Comparison of ENCODE assay signal across 19 cellular contexts in the genomic region with DNA sequence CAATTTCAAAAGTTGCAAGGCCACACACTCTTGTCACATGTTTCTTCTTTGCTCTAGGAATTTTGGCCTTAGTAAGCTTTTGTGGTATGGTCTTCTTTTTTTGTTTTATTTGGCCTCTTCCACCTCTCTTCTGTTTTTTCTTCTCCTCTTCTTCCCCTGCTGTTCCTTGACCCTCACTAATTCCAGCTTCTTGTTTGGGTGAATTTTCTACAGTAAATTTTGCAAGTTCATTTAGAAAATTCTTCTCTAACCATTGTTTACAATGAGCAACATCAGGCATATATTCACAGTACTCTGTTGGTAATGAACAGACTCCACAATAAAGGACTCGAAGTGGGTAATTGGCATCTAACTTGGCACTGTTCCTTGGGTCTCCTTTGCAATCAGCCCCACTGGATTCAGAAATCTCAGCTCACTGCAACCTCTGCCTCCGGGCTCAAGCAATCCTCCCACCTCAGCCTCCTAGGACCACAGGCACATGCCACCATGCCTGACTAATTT. TPM values are rescaled to one million over a fixed set of nuclear protein-coding genes. Genes with fewer than 3 reads are reported as not detected.
DNase-seq lines count a peak whose midpoint lies in the region; ATAC-seq and TF ChIP-seq lines count a peak whose summit lies in the region.
"Had no signal": no experiment of that assay in that cellular context is flagged by ENCODE, and none has a peak within 500 bp of the region (broad histone marks: within the 10 kb centered on the region; RNA-seq: fewer than 3 reads in every experiment).

No MANE protein-coding gene starts in this region.

- H3K4me3 ChIP-seq in astrocyte of the cerebellum (ENCODE audit: low read depth, low read length) = no peak overlapping the region
- H3K4me3 ChIP-seq: MG63 had no signal

- no peaks in the 10 kb centered on the region for H3K36me3 Mint-ChIP-seq in activated naive CD4-positive, alpha-beta T cell treated with anti-CD3 and anti-CD28 coated beads, Interleukin-2, amount 50 U/mL, for 24 hours
- H3K36me3 Mint-ChIP-seq in natural killer cell = no peaks in the 10 kb centered on the region
- H3K36me3 Mint-ChIP-seq: CD8-positive, alpha-beta memory T cell had no signal

- in situ Hi-C loops in astrocyte of the cerebellum (cut with HindIII; ENCODE audit: low sequenced_read_pairs) = no loop called here

- H3K4me1 Mint-ChIP-seq in activated naive CD4-positive, alpha-beta T cell treated with anti-CD3 and anti-CD28 coated beads, Interleukin-2, amount 50 U/mL, for 24 hours = peaks cover 16% of the 10 kb centered on the region
- H3K4me1 Mint-ChIP-seq in natural killer cell = peaks cover 11 to 12% of the 10 kb centered on the region in 2 donors

- DNase-seq in activated naive CD4-positive, alpha-beta T cell (lab: John Stamatoyannopoulos, UW) = no peak
- peak; percentile 22 for DNase-seq in astrocyte of the cerebellum (ENCODE audit: low read depth)
- peak; percentile 93 for DNase-seq in fibroblast of peridontal ligament (ENCODE audit: extremely low read depth)
- DNase-seq in NCI-H1048 (lab: John Stamatoyannopoulos, UW) = no peak
- DNase-seq in stimulated activated CD4-positive, alpha-beta T cell treated with anti-CD3 and anti-CD28 coated beads, Interleukin-4, amount 100 ng/mL, for 4 hours = no peak
- DNase-seq in natural killer cell = no peak
- DNase-seq: 8988T; Calu3; CD8-positive, alpha-beta memory T cell; DMS153; Kasumi-1; MG63; NCI-H1417 treated with DMSO at 0.1 percent for 48 hours; NCI-H187; NCI-H446; NCI-H526; Right ventricle myocardium superior had no signal

- peak overlapping the region; percentile 68 for H3K27ac Mint-ChIP-seq in activated naive CD4-positive, alpha-beta T cell treated with anti-CD3 and anti-CD28 coated beads, Interleukin-2, amount 50 U/mL, for 24 hours
- no peak overlapping the region for H3K27ac Mint-ChIP-seq in natural killer cell
- H3K27ac Mint-ChIP-seq: CD8-positive, alpha-beta memory T cell had no signal

- intact Hi-C loops in natural killer cell (cut with micrococcal nuclease) = no loop called here

- no peak for ATAC-seq in natural killer cell

- H3K4me3 Mint-ChIP-seq in activated naive CD4-positive, alpha-beta T cell treated with anti-CD3 and anti-CD28 coated beads, Interleukin-2, amount 50 U/mL, for 24 hours = no peak overlapping the region
- no peak overlapping the region for H3K4me3 Mint-ChIP-seq in natural killer cell
- H3K4me3 Mint-ChIP-seq: CD8-positive, alpha-beta memory T cell had no signal

- TF ChIP-seq CTCF in astrocyte of the cerebellum (IDR thresholded peaks at IDR 0.05; ENCODE audit: low read depth, low read length, missing control alignments) = no peak
- no peak for TF ChIP-seq CTCF in natural killer cell (IDR thresholded peaks at IDR 0.05)

- no peaks in the 10 kb centered on the region for H3K27me3 Mint-ChIP-seq in activated naive CD4-positive, alpha-beta T cell treated with anti-CD3 and anti-CD28 coated beads, Interleukin-2, amount 50 U/mL, for 24 hours
- H3K27me3 Mint-ChIP-seq in natural killer cell (ENCODE audit: low read depth in 2 of 2) = peaks cover under 1 to 2% of the 10 kb centered on the region in 2 donors

- no peaks in the 10 kb centered on the region for H3K9me3 Mint-ChIP-seq in activated naive CD4-positive, alpha-beta T cell treated with anti-CD3 and anti-CD28 coated beads, Interleukin-2, amount 50 U/mL, for 24 hours
- no peaks in the 10 kb centered on the region for H3K9me3 Mint-ChIP-seq in natural killer cell
- H3K9me3 Mint-ChIP-seq: CD8-positive, alpha-beta memory T cell had no signal

RNA-seq across cellular contexts. Expression of a gene that starts 5.0 kb away (rescaled TPM):
- total RNA-seq in natural killer cell = not detected
- total RNA-seq: Calu3; CD8-positive, alpha-beta memory T cell; RPMI7951 had no signal

RNA-seq across cellular contexts. Expression of a gene that starts 57.0 kb away (rescaled TPM):
- total RNA-seq in natural killer cell = 1 to 10 TPM; 7.1 to 8.3 (median 7.7) TPM

Comparison
In these comparisons a context has a peak if more than half of its experiments do, and no peak if none do; other contexts are left out.
1. DNase-seq: peak in astrocyte of the cerebellum (single experiment) and fibroblast of peridontal ligament (single experiment); none in activated naive CD4-positive, alpha-beta T cell (0 of 4), NCI-H1048 (single experiment), stimulated activated CD4-positive, alpha-beta T cell treated with anti-CD3 and anti-CD28 coated beads, Interleukin-4, amount 100 ng/mL, for 4 hours (0 of 2) and natural killer cell (single experiment).